In the genomic region with DNA sequence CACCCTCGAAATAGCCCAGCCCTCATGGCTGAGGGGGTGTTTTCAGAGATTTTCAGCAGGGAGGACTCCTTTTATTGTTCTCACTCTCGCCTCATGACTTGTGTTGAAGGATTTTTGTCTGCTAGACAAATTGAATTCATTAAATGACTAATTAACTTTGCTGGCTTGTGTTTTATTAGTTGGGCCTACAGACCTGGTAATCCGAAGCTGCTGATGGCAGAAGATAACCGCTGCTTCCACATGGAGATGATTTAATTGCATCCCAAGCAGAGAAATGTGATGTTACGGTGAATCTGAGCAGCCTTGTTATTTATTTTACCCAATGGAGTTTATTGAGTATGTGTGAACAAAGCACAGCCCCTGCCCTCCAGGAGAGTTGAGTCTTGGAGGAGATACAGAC, we compare ENCODE assay signal across 1 cellular context.
TF ChIP-seq lines count a peak whose summit lies in the region.

No MANE protein-coding gene starts in this region.

TF ChIP-seq in H1, 55 proteins besides CTCF, POLR2A, EP300 and RAD21:
- TF ChIP-seq HDAC2 (IDR thresholded peaks at IDR 0.05; ENCODE audit: borderline replicate concordance in 1 of 2, low read depth in 2 of 2, low read length in 2 of 2) (no peak), CTBP2 (IDR thresholded peaks at IDR 0.05; ENCODE audit: borderline replicate concordance, insufficient read depth, insufficient read length, low read length) (no peak), EGR1 (IDR thresholded peaks at IDR 0.05; ENCODE audit: borderline replicate concordance, low read depth, low read length) (no peak), JUND (IDR thresholded peaks at IDR 0.05; ENCODE audit: low read length) (no peak), KDM4A (IDR thresholded peaks at IDR 0.05; ENCODE audit: low read depth, low read length, severe bottlenecking) (no peak), YY1 (IDR thresholded peaks at IDR 0.05; ENCODE audit: low read depth, low read length) (no peak), SIX5 (IDR thresholded peaks at IDR 0.05; ENCODE audit: low read depth, low read length) (no peak), TBP (IDR thresholded peaks at IDR 0.05; ENCODE audit: low read depth, low read length) (no peak), SP1 (IDR thresholded peaks at IDR 0.05; ENCODE audit: low read depth, low read length) (no peak), ZNF274 (IDR thresholded peaks at IDR 0.05; ENCODE audit: borderline replicate concordance, extremely low read depth, low read length) (no peak), SRF (IDR thresholded peaks at IDR 0.05; ENCODE audit: low read depth, low read length) (no peak), CBX5 (IDR thresholded peaks at IDR 0.05; ENCODE audit: low read depth, low read length) (no peak), ASH2L (IDR thresholded peaks at IDR 0.05; ENCODE audit: low read length) (no peak), POLR2AphosphoS5 (IDR thresholded peaks at IDR 0.05; ENCODE audit: low read depth, low read length) (no peak)
- TF ChIP-seq, protein P1, sequence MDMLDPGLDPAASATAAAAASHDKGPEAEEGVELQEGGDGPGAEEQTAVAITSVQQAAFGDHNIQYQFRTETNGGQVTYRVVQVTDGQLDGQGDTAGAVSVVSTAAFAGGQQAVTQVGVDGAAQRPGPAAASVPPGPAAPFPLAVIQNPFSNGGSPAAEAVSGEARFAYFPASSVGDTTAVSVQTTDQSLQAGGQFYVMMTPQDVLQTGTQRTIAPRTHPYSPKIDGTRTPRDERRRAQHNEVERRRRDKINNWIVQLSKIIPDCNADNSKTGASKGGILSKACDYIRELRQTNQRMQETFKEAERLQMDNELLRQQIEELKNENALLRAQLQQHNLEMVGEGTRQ (IDR thresholded peaks at IDR 0.05; ENCODE audit: low read length): no peak
- TF ChIP-seq, protein P2, sequence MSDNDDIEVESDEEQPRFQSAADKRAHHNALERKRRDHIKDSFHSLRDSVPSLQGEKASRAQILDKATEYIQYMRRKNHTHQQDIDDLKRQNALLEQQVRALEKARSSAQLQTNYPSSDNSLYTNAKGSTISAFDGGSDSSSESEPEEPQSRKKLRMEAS (IDR thresholded peaks at IDR 0.05): no peak
TF ChIP-seq in H1: peak in this region for 0.
